Comparison of ENCODE assay signal across 1 cellular context in genomic region chr2:231000211-231000904, GRCh38.
TF ChIP-seq lines count a peak whose summit lies in the region.

No MANE protein-coding gene starts in this region.

TF ChIP-seq in HepG2, 621 proteins besides CTCF, POLR2A, EP300 and RAD21 (continued from another document and continues in another):
- TF ChIP-seq, protein P1, sequence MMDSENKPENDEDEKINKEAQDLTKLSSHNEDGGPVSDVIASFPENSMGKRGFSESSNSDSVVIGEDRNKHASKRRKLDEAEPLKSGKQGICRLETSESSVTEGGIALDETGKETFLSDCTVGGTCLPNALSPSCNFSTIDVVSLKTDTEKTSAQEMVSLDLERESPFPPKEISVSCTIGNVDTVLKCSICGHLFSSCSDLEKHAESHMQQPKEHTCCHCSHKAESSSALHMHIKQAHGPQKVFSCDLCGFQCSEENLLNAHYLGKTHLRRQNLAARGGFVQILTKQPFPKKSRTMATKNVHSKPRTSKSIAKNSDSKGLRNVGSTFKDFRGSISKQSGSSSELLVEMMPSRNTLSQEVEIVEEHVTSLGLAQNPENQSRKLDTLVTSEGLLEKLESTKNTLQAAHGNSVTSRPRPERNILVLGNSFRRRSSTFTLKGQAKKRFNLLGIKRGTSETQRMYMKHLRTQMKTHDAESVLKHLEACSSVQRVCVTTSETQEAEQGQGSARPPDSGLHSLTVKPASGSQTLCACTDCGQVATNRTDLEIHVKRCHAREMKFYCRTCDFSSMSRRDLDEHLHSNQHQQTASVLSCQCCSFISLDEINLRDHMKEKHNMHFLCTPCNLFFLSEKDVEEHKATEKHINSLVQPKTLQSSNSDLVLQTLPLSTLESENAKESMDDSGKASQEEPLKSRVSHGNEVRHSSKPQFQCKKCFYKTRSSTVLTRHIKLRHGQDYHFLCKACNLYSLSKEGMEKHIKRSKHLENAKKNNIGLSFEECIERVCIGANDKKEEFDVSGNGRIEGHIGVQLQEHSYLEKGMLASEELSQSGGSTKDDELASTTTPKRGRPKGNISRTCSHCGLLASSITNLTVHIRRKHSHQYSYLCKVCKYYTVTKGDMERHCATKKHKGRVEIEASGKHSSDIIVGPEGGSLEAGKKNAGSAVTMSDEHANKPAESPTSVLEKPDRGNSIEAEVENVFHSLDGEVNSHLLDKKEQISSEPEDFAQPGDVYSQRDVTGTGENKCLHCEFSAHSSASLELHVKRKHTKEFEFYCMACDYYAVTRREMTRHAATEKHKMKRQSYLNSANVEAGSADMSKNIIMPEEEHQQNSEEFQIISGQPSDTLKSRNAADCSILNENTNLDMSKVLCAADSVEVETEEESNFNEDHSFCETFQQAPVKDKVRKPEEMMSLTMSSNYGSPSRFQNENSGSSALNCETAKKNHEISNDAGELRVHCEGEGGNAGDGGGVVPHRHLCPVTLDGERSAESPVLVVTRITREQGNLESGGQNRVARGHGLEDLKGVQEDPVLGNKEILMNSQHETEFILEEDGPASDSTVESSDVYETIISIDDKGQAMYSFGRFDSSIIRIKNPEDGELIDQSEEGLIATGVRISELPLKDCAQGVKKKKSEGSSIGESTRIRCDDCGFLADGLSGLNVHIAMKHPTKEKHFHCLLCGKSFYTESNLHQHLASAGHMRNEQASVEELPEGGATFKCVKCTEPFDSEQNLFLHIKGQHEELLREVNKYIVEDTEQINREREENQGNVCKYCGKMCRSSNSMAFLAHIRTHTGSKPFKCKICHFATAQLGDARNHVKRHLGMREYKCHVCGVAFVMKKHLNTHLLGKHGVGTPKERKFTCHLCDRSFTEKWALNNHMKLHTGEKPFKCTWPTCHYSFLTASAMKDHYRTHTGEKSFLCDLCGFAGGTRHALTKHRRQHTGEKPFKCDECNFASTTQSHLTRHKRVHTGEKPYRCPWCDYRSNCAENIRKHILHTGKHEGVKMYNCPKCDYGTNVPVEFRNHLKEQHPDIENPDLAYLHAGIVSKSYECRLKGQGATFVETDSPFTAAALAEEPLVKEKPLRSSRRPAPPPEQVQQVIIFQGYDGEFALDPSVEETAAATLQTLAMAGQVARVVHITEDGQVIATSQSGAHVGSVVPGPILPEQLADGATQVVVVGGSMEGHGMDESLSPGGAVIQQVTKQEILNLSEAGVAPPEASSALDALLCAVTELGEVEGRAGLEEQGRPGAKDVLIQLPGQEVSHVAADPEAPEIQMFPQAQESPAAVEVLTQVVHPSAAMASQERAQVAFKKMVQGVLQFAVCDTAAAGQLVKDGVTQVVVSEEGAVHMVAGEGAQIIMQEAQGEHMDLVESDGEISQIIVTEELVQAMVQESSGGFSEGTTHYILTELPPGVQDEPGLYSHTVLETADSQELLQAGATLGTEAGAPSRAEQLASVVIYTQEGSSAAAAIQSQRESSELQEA (CRISPR knock-in tag; IDR thresholded peaks at IDR 0.05; ENCODE audit: not compliant biosample characterization) = no peak
- TF ChIP-seq YY1 (IDR thresholded peaks at IDR 0.05; ENCODE audit: insufficient read depth, insufficient replicate concordance, low read depth, low read length) (no peak), ZNF143 (CRISPR knock-in tag; IDR thresholded peaks at IDR 0.05) (no peak), SALL1 (CRISPR knock-in tag; IDR thresholded peaks at IDR 0.05) (peak; percentile 59), ZBTB42 (CRISPR knock-in tag; IDR thresholded peaks at IDR 0.05) (no peak), ZNF589 (CRISPR knock-in tag; conservative IDR thresholded peaks at IDR 0.05) (no peak), ZKSCAN8 (CRISPR knock-in tag; IDR thresholded peaks at IDR 0.05; ENCODE audit: borderline replicate concordance) (0 out of 2 replicates have a peak, but pooled peaks have one; percentile 42), ELF3 (CRISPR knock-in tag; IDR thresholded peaks at IDR 0.05) (0 out of 2 replicates have a peak, but pooled peaks have one; percentile 46), ZBTB25 (CRISPR knock-in tag; IDR thresholded peaks at IDR 0.05) (no peak), HNRNPLL (IDR thresholded peaks at IDR 0.05; ENCODE audit: low read depth, low read length, poor library complexity, severe bottlenecking) (peak; percentile 47), ZNF333 (CRISPR knock-in tag; IDR thresholded peaks at IDR 0.05; ENCODE audit: borderline replicate concordance) (no peak), NFYC (CRISPR knock-in tag; IDR thresholded peaks at IDR 0.05) (no peak), ZIK1 (CRISPR knock-in tag; IDR thresholded peaks at IDR 0.05; ENCODE audit: borderline replicate concordance, low read depth) (0 out of 2 replicates have a peak, but pooled peaks have one; percentile 45), ZNF446 (CRISPR knock-in tag; IDR thresholded peaks at IDR 0.05) (no peak), ETV5 (CRISPR knock-in tag; IDR thresholded peaks at IDR 0.05; ENCODE audit: borderline replicate concordance) (0 out of 2 replicates have a peak, but pooled peaks have one; percentile 21), KLF6 (CRISPR knock-in tag; IDR thresholded peaks at IDR 0.05) (no peak; the same call in 1 of the 2 replicates), ZNF800 (CRISPR knock-in tag; IDR thresholded peaks at IDR 0.05) (no peak), MAFG (CRISPR knock-in tag; IDR thresholded peaks at IDR 0.05) (no peak), KDM3A (CRISPR knock-in tag; IDR thresholded peaks at IDR 0.05; ENCODE audit: low read depth) (0 out of 2 replicates have a peak, but pooled peaks have one; percentile 31), ZFY (CRISPR knock-in tag; IDR thresholded peaks at IDR 0.05) (0 out of 2 replicates have a peak, but pooled peaks have one; percentile 34), KLF13 (CRISPR knock-in tag; IDR thresholded peaks at IDR 0.05) (no peak), SIN3B (IDR thresholded peaks at IDR 0.05; ENCODE audit: low read length) (no peak), ZSCAN5A (CRISPR knock-in tag; IDR thresholded peaks at IDR 0.05; ENCODE audit: borderline replicate concordance) (no peak), ZFP62 (CRISPR knock-in tag; IDR thresholded peaks at IDR 0.05) (no peak)
- TF ChIP-seq, protein P2, sequence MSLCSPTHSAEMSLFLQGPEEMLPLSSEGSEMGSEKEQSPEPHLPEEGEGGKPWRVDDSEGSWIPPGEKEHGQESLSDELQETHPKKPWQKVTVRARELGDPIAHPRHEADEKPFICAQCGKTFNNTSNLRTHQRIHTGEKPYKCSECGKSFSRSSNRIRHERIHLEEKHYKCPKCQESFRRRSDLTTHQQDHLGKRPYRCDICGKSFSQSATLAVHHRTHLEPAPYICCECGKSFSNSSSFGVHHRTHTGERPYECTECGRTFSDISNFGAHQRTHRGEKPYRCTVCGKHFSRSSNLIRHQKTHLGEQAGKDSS (CRISPR knock-in tag; IDR thresholded peaks at IDR 0.05; ENCODE audit: borderline replicate concordance, low read depth) = peak; percentile 51; the same call in 1 of the 2 replicates
- TF ChIP-seq, protein P3, sequence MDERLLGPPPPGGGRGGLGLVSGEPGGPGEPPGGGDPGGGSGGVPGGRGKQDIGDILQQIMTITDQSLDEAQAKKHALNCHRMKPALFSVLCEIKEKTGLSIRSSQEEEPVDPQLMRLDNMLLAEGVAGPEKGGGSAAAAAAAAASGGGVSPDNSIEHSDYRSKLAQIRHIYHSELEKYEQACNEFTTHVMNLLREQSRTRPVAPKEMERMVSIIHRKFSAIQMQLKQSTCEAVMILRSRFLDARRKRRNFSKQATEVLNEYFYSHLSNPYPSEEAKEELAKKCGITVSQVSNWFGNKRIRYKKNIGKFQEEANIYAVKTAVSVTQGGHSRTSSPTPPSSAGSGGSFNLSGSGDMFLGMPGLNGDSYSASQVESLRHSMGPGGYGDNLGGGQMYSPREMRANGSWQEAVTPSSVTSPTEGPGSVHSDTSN (CRISPR knock-in tag; IDR thresholded peaks at IDR 0.05) = no peak
- TF ChIP-seq, protein P4, sequence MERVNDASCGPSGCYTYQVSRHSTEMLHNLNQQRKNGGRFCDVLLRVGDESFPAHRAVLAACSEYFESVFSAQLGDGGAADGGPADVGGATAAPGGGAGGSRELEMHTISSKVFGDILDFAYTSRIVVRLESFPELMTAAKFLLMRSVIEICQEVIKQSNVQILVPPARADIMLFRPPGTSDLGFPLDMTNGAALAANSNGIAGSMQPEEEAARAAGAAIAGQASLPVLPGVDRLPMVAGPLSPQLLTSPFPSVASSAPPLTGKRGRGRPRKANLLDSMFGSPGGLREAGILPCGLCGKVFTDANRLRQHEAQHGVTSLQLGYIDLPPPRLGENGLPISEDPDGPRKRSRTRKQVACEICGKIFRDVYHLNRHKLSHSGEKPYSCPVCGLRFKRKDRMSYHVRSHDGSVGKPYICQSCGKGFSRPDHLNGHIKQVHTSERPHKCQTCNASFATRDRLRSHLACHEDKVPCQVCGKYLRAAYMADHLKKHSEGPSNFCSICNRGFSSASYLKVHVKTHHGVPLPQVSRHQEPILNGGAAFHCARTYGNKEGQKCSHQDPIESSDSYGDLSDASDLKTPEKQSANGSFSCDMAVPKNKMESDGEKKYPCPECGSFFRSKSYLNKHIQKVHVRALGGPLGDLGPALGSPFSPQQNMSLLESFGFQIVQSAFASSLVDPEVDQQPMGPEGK (CRISPR knock-in tag; IDR thresholded peaks at IDR 0.05) = peak; percentile 43; the same call in 1 of the 2 replicates
- TF ChIP-seq, protein P5, sequence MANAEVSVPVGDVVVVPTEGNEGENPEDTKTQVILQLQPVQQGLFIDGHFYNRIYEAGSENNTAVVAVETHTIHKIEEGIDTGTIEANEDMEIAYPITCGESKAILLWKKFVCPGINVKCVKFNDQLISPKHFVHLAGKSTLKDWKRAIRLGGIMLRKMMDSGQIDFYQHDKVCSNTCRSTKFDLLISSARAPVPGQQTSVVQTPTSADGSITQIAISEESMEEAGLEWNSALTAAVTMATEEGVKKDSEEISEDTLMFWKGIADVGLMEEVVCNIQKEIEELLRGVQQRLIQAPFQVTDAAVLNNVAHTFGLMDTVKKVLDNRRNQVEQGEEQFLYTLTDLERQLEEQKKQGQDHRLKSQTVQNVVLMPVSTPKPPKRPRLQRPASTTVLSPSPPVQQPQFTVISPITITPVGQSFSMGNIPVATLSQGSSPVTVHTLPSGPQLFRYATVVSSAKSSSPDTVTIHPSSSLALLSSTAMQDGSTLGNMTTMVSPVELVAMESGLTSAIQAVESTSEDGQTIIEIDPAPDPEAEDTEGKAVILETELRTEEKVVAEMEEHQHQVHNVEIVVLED (CRISPR knock-in tag; IDR thresholded peaks at IDR 0.05; ENCODE audit: borderline replicate concordance) = 0 out of 2 replicates have a peak, but pooled peaks have one; percentile 16
- TF ChIP-seq, protein P6, sequence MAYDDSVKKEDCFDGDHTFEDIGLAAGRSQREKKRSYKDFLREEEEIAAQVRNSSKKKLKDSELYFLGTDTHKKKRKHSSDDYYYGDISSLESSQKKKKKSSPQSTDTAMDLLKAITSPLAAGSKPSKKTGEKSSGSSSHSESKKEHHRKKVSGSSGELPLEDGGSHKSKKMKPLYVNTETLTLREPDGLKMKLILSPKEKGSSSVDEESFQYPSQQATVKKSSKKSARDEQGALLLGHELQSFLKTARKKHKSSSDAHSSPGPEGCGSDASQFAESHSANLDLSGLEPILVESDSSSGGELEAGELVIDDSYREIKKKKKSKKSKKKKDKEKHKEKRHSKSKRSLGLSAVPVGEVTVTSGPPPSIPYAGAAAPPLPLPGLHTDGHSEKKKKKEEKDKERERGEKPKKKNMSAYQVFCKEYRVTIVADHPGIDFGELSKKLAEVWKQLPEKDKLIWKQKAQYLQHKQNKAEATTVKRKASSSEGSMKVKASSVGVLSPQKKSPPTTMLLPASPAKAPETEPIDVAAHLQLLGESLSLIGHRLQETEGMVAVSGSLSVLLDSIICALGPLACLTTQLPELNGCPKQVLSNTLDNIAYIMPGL (CRISPR knock-in tag; IDR thresholded peaks at IDR 0.05; ENCODE audit: borderline replicate concordance in 1 of 2, low read depth in 1 of 2) = 0 out of 4 replicates have a peak, but pooled peaks of 1 of the 2 experiments have one; percentile 53
- TF ChIP-seq, protein P7, sequence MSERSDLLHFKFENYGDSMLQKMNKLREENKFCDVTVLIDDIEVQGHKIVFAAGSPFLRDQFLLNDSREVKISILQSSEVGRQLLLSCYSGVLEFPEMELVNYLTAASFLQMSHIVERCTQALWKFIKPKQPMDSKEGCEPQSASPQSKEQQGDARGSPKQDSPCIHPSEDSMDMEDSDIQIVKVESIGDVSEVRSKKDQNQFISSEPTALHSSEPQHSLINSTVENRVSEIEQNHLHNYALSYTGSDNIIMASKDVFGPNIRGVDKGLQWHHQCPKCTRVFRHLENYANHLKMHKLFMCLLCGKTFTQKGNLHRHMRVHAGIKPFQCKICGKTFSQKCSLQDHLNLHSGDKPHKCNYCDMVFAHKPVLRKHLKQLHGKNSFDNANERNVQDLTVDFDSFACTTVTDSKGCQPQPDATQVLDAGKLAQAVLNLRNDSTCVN (CRISPR knock-in tag; IDR thresholded peaks at IDR 0.05; ENCODE audit: borderline replicate concordance) = no peak
